2 cellular contexts compared by ENCODE assay signal in the genomic region with DNA sequence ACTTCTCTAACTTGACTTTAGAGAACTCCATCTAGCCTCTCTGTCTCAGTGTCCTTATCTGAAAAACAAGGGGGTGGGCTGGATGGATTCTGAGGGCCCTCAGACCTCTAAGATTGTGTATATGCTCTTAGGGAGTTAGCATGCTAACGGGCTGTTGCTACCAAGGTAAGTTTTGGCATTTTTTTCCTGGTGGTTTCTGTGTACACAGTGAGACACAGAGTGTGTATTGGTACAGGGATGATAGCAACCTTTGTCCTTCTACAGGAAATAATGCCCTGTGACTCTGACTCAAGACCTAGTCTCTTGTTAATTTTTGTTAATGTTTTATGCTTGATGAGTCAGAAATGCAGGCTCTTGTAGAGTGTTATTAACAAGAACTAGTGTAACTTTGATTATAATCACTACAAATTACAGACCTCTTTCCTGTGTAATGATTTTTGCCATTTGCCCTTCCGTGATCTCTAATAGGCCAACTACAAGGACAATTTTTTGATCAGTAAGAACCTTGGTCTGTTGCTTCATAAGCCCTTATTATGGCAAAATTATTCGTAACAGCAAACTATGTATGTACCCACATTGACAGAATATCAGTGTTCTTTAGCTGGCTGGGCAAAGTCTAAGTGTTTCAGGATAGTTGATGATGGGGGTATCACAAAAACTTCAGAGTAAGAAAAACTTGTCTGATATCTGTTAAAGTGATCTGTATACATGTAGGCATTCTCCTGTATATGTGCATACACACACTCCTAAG.
TF ChIP-seq lines count a peak whose summit lies in the region.

No MANE protein-coding gene starts in this region.

TF ChIP-seq in SK-N-SH treated with all-trans-retinoic acid at 6 μM for 48 hours, 23 proteins besides CTCF, POLR2A, EP300 and RAD21 (continued from another document):
- TF ChIP-seq TCF4 (CRISPR knock-in tag; IDR thresholded peaks at IDR 0.05; ENCODE audit: borderline replicate concordance) (no peak), ZNF70 (CRISPR knock-in tag; IDR thresholded peaks at IDR 0.05) (no peak), ARNTL (CRISPR knock-in tag; IDR thresholded peaks at IDR 0.05; ENCODE audit: borderline replicate concordance, low read depth) (no peak), ZNF8 (CRISPR knock-in tag; IDR thresholded peaks at IDR 0.05) (no peak), ESRRG (CRISPR knock-in tag; IDR thresholded peaks at IDR 0.05) (no peak), PPARA (CRISPR knock-in tag; IDR thresholded peaks at IDR 0.05; ENCODE audit: borderline replicate concordance) (no peak), ZC3H10 (CRISPR knock-in tag; IDR thresholded peaks at IDR 0.05) (no peak), TOX (CRISPR knock-in tag; IDR thresholded peaks at IDR 0.05; ENCODE audit: borderline replicate concordance) (no peak), BACH2 (CRISPR knock-in tag; IDR thresholded peaks at IDR 0.05; ENCODE audit: borderline replicate concordance) (no peak), RARB (CRISPR knock-in tag; IDR thresholded peaks at IDR 0.05) (no peak), CSDC2 (CRISPR knock-in tag; IDR thresholded peaks at IDR 0.05) (no peak), SNAI2 (CRISPR knock-in tag; IDR thresholded peaks at IDR 0.05) (no peak), ISL1 (CRISPR knock-in tag; IDR thresholded peaks at IDR 0.05) (no peak), ZFP3 (CRISPR knock-in tag; IDR thresholded peaks at IDR 0.05) (no peak)
- TF ChIP-seq, protein P1, sequence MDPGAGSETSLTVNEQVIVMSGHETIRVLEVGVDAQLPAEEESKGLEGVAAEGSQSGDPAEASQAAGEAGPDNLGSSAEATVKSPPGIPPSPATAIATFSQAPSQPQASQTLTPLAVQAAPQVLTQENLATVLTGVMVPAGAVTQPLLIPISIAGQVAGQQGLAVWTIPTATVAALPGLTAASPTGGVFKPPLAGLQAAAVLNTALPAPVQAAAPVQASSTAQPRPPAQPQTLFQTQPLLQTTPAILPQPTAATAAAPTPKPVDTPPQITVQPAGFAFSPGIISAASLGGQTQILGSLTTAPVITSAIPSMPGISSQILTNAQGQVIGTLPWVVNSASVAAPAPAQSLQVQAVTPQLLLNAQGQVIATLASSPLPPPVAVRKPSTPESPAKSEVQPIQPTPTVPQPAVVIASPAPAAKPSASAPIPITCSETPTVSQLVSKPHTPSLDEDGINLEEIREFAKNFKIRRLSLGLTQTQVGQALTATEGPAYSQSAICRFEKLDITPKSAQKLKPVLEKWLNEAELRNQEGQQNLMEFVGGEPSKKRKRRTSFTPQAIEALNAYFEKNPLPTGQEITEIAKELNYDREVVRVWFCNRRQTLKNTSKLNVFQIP (CRISPR knock-in tag; IDR thresholded peaks at IDR 0.05; ENCODE audit: borderline replicate concordance, low read depth) = no peak
- TF ChIP-seq, protein P2, sequence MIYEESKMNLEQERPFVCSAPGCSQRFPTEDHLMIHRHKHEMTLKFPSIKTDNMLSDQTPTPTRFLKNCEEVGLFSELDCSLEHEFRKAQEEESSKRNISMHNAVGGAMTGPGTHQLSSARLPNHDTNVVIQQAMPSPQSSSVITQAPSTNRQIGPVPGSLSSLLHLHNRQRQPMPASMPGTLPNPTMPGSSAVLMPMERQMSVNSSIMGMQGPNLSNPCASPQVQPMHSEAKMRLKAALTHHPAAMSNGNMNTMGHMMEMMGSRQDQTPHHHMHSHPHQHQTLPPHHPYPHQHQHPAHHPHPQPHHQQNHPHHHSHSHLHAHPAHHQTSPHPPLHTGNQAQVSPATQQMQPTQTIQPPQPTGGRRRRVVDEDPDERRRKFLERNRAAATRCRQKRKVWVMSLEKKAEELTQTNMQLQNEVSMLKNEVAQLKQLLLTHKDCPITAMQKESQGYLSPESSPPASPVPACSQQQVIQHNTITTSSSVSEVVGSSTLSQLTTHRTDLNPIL (CRISPR knock-in tag; IDR thresholded peaks at IDR 0.05; ENCODE audit: low read depth) = no peak
- TF ChIP-seq, protein P3, sequence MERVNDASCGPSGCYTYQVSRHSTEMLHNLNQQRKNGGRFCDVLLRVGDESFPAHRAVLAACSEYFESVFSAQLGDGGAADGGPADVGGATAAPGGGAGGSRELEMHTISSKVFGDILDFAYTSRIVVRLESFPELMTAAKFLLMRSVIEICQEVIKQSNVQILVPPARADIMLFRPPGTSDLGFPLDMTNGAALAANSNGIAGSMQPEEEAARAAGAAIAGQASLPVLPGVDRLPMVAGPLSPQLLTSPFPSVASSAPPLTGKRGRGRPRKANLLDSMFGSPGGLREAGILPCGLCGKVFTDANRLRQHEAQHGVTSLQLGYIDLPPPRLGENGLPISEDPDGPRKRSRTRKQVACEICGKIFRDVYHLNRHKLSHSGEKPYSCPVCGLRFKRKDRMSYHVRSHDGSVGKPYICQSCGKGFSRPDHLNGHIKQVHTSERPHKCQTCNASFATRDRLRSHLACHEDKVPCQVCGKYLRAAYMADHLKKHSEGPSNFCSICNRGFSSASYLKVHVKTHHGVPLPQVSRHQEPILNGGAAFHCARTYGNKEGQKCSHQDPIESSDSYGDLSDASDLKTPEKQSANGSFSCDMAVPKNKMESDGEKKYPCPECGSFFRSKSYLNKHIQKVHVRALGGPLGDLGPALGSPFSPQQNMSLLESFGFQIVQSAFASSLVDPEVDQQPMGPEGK (CRISPR knock-in tag; IDR thresholded peaks at IDR 0.05; ENCODE audit: borderline replicate concordance) = no peak
- TF ChIP-seq, protein P4, sequence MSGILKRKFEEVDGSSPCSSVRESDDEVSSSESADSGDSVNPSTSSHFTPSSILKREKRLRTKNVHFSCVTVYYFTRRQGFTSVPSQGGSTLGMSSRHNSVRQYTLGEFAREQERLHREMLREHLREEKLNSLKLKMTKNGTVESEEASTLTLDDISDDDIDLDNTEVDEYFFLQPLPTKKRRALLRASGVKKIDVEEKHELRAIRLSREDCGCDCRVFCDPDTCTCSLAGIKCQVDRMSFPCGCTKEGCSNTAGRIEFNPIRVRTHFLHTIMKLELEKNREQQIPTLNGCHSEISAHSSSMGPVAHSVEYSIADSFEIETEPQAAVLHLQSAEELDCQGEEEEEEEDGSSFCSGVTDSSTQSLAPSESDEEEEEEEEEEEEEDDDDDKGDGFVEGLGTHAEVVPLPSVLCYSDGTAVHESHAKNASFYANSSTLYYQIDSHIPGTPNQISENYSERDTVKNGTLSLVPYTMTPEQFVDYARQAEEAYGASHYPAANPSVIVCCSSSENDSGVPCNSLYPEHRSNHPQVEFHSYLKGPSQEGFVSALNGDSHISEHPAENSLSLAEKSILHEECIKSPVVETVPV (CRISPR knock-in tag; IDR thresholded peaks at IDR 0.05) = no peak

TF ChIP-seq in SK-N-SH, 30 proteins besides CTCF, POLR2A, EP300 and RAD21 (continued from another document):
- TF ChIP-seq, protein P5, sequence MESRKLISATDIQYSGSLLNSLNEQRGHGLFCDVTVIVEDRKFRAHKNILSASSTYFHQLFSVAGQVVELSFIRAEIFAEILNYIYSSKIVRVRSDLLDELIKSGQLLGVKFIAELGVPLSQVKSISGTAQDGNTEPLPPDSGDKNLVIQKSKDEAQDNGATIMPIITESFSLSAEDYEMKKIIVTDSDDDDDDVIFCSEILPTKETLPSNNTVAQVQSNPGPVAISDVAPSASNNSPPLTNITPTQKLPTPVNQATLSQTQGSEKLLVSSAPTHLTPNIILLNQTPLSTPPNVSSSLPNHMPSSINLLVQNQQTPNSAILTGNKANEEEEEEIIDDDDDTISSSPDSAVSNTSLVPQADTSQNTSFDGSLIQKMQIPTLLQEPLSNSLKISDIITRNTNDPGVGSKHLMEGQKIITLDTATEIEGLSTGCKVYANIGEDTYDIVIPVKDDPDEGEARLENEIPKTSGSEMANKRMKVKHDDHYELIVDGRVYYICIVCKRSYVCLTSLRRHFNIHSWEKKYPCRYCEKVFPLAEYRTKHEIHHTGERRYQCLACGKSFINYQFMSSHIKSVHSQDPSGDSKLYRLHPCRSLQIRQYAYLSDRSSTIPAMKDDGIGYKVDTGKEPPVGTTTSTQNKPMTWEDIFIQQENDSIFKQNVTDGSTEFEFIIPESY (IDR thresholded peaks at IDR 0.05; ENCODE audit: borderline replicate concordance, low read depth) = no peak
- TF ChIP-seq GABPA (IDR thresholded peaks at IDR 0.05; ENCODE audit: low read depth) (no peak), FOXJ3 (CRISPR knock-in tag; IDR thresholded peaks at IDR 0.05) (no peak), JUND (IDR thresholded peaks at IDR 0.05) (no peak)
- TF ChIP-seq, protein P6, sequence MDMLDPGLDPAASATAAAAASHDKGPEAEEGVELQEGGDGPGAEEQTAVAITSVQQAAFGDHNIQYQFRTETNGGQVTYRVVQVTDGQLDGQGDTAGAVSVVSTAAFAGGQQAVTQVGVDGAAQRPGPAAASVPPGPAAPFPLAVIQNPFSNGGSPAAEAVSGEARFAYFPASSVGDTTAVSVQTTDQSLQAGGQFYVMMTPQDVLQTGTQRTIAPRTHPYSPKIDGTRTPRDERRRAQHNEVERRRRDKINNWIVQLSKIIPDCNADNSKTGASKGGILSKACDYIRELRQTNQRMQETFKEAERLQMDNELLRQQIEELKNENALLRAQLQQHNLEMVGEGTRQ (IDR thresholded peaks at IDR 0.05; ENCODE audit: borderline replicate concordance, low read depth, low read length) = no peak
- TF ChIP-seq, protein P7, sequence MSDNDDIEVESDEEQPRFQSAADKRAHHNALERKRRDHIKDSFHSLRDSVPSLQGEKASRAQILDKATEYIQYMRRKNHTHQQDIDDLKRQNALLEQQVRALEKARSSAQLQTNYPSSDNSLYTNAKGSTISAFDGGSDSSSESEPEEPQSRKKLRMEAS (IDR thresholded peaks at IDR 0.05; ENCODE audit: low read depth) = no peak
